8 cellular contexts compared by ENCODE assay signal in the genomic region with DNA sequence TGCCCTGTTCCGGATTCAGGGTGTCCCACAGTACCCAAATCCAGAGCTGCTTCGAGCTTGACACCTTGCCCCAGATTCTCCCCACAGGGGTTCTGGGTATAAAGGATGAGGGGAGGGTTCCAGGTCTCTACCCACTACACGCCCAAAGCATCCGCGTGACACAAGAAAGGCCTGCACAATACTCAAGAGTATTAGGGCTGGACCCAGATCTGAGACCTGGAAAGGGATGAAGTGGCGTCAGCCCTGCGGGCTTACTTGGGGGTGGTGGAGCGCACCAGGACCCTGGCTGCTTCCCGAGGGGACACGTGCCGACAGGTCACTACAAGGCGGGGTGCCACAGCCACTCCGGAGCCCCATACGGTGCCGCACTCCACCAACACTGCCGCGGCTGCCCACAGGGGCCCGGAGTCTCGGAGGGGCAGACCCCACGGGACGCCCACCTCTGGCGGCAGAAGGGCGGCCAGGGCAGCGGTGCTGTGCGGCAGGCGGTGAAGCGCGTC. TPM values are rescaled to one million over a fixed set of nuclear protein-coding genes. Genes with fewer than 3 reads are reported as not detected.
DNase-seq lines count a peak whose midpoint lies in the region; ATAC-seq and TF ChIP-seq lines count a peak whose summit lies in the region.

No MANE protein-coding gene starts in this region.

- no peak overlapping the region for H3K27ac ChIP-seq in HUES64 (ENCODE audit: low read depth, low read length)

- no peaks in the 10 kb centered on the region for H3K9me3 ChIP-seq in HUES64 (ENCODE audit: insufficient read depth, low read depth, low read length)

- TF ChIP-seq CTCF in AG10803 (conservative IDR thresholded peaks at IDR 0.05; ENCODE audit: low read length): no peak

- H3K4me3 ChIP-seq in AG10803 (ENCODE audit: low read length) (peak overlapping the region; percentile 65), HUES64 (ENCODE audit: low read length) (peak overlapping the region; percentile 89)

- peaks cover 7% of the 10 kb centered on the region for H3K27me3 ChIP-seq in HUES64 (ENCODE audit: insufficient read depth, low read length)

- H3K9me3 Mint-ChIP-seq in central memory CD8-positive, alpha-beta T cell: no peaks in the 10 kb centered on the region

- peaks cover 6% of the 10 kb centered on the region; the same call in 1 of the 2 replicates for H3K4me1 ChIP-seq in HUES64 (ENCODE audit: insufficient read depth, low read length)

- peaks cover 42% of the 10 kb centered on the region for H3K4me1 Mint-ChIP-seq in central memory CD8-positive, alpha-beta T cell

- H3K4me3 Mint-ChIP-seq in central memory CD8-positive, alpha-beta T cell: peak overlapping the region; percentile 85

- peaks cover 29% of the 10 kb centered on the region for H3K36me3 Mint-ChIP-seq in central memory CD8-positive, alpha-beta T cell (ENCODE audit: insufficient read depth)

- ATAC-seq in GM19351 (IDR thresholded peaks at IDR 0.05; ENCODE audit: unreplicated experiment): peak; percentile 9
- no peak for ATAC-seq in central memory CD8-positive, alpha-beta T cell (replicated peaks; ENCODE audit: extremely low read depth, poor library complexity, severe bottlenecking)

- DNase-seq in AG10803 (ENCODE audit: low read depth): peak; percentile 9
- no peak for DNase-seq in central memory CD8-positive, alpha-beta T cell (ENCODE audit: low spot score in 2 of 2)
- DNase-seq in myocyte (ENCODE audit: low read depth): peak; percentile 9
- no peak for DNase-seq in GDM1 (lab: John Stamatoyannopoulos, UW)
- DNase-seq in GM03348 (ENCODE audit: low spot score): no peak
- DNase-seq in DMS79 (lab: John Stamatoyannopoulos, UW): no peak

- H3K27ac Mint-ChIP-seq in central memory CD8-positive, alpha-beta T cell (ENCODE audit: low read depth): peak overlapping the region; percentile 91

- H3K36me3 ChIP-seq in HUES64 (ENCODE audit: insufficient read depth, low read length): peaks cover 9% of the 10 kb centered on the region

- 23% methylated on average over 27 of the region's 28 CpGs for WGBS in HUES64

- no peaks in the 10 kb centered on the region for H3K27me3 Mint-ChIP-seq in central memory CD8-positive, alpha-beta T cell

- H3K9ac ChIP-seq in HUES64 (ENCODE audit: low read depth, low read length): peak overlapping the region; percentile 95

RNA-seq across cellular contexts. Expression of a gene that starts 1.3 kb away (rescaled TPM):
- 7.7 TPM for polyA plus RNA-seq in HUES64 (2013, experiment 1 of 2)
- polyA plus RNA-seq in HUES64 (2013, experiment 2 of 2): 8.2 TPM
- 14.7 and 15.2 TPM in 2 replicates for total RNA-seq in myocyte
- 7.3 TPM for polyA plus RNA-seq in myocyte (2012)

RNA-seq across cellular contexts. Expression of a gene that starts 12.6 kb away (rescaled TPM):
- 3.0 TPM for polyA plus RNA-seq in HUES64 (2013, experiment 1 of 2)
- 2.4 TPM for polyA plus RNA-seq in HUES64 (2013, experiment 2 of 2)
- total RNA-seq in myocyte: 15.8 and 18.3 TPM in 2 replicates
- polyA plus RNA-seq in myocyte (2012): 16.1 TPM

RNA-seq across cellular contexts. Expression of a gene that starts 25.1 kb away (rescaled TPM):
- 56.2 TPM for polyA plus RNA-seq in HUES64 (2013, experiment 1 of 2)
- polyA plus RNA-seq in HUES64 (2013, experiment 2 of 2): 55.3 TPM
- total RNA-seq in myocyte: 99.2 and 99.6 TPM in 2 replicates
- 76.1 TPM for polyA plus RNA-seq in myocyte (2012)

Comparison
In these comparisons a context has a peak if more than half of its experiments do, and no peak if none do; other contexts are left out.
1. DNase-seq: peak in AG10803 (single experiment) and myocyte (single experiment); none in central memory CD8-positive, alpha-beta T cell (0 of 2), GDM1 (single experiment), GM03348 (single experiment) and DMS79 (single experiment).